In genomic region chr11:118998388-118998717, GRCh38 we compare ENCODE assay signal across 6 cellular contexts. TPM values are rescaled to one million over a fixed set of nuclear protein-coding genes. Genes with fewer than 3 reads are reported as not detected.
A peak's percentile ranks its signal among the peaks of the same experiment; 100 is the strongest.
DNase-seq lines count a peak whose midpoint lies in the region; TF ChIP-seq lines count a peak whose summit lies in the region.

No MANE protein-coding gene starts in this region.

- TF ChIP-seq CTCF in MCF 10A (IDR thresholded peaks at IDR 0.05; ENCODE audit: unreplicated experiment) = no peak

- no peak for DNase-seq in activated naive CD4-positive, alpha-beta T cell (lab: John Stamatoyannopoulos, UW)
- no peak for DNase-seq in MCF 10A (ENCODE audit: unreplicated experiment)
- no peak for DNase-seq in NCI-H345 (lab: John Stamatoyannopoulos, UW)
- DNase-seq in NCI-H446 treated with DMSO at 0.1 percent for 48 hours (lab: John Stamatoyannopoulos, UW) = no peak

- peak overlapping the region; percentile 98 for H3K4me3 Mint-ChIP-seq in activated naive CD4-positive, alpha-beta T cell treated with anti-CD3 and anti-CD28 coated beads, Interleukin-2, amount 50 U/mL, for 24 hours
- peak overlapping the region; percentile 95 for H3K4me3 Mint-ChIP-seq in MCF 10A (ENCODE audit: unreplicated experiment)

- no peaks in the 10 kb centered on the region for H3K27me3 Mint-ChIP-seq in activated naive CD4-positive, alpha-beta T cell treated with anti-CD3 and anti-CD28 coated beads, Interleukin-2, amount 50 U/mL, for 24 hours
- no peaks in the 10 kb centered on the region for H3K27me3 Mint-ChIP-seq in MCF 10A (ENCODE audit: insufficient read depth, unreplicated experiment)

- H3K4me1 ChIP-seq in neuron (ENCODE audit: insufficient read depth, low read length) = peaks cover 17% of the 10 kb centered on the region

- peak overlapping the region; percentile 81 for H3K4me3 ChIP-seq in neuron (ENCODE audit: low read length)

- H3K9me3 ChIP-seq in neuron (ENCODE audit: low read length) = no peaks in the 10 kb centered on the region

- TSS peak; percentile 61 for BruUV-seq in MCF 10A (replicated peaks; lab: Mats Ljungman, UMichigan)

- peak overlapping the region; percentile 48 for H2AFZ ChIP-seq in neuron (ENCODE audit: low read depth, low read length)

- POLR2A ChIA-PET in MCF 10A (lab: Yijun Ruan, JAX) = interaction anchor here (0.6 to 14.9 kb wide), 17 partner anchors 10 to 415 kb away, joined by 3 to 286 read pairs (median 4); partner anchors contain the start of genes CBL, DDX6, RPS25 and TRAPPC4

- peak overlapping the region; percentile 100 for H3K27ac Mint-ChIP-seq in activated naive CD4-positive, alpha-beta T cell treated with anti-CD3 and anti-CD28 coated beads, Interleukin-2, amount 50 U/mL, for 24 hours
- peak overlapping the region; percentile 70 for H3K27ac Mint-ChIP-seq in MCF 10A (ENCODE audit: low read depth, unreplicated experiment)

- peaks cover 12% of the 10 kb centered on the region for H3K36me3 ChIP-seq in neuron (ENCODE audit: insufficient read depth, low read length)

- intact Hi-C loops in MCF 10A (cut with micrococcal nuclease) = no loop called here

- peaks cover 10% of the 10 kb centered on the region for H3K36me3 Mint-ChIP-seq in activated naive CD4-positive, alpha-beta T cell treated with anti-CD3 and anti-CD28 coated beads, Interleukin-2, amount 50 U/mL, for 24 hours
- peaks cover 44% of the 10 kb centered on the region for H3K36me3 Mint-ChIP-seq in MCF 10A (ENCODE audit: insufficient read depth, unreplicated experiment)

- H3K9me3 Mint-ChIP-seq in activated naive CD4-positive, alpha-beta T cell treated with anti-CD3 and anti-CD28 coated beads, Interleukin-2, amount 50 U/mL, for 24 hours = no peaks in the 10 kb centered on the region
- H3K9me3 Mint-ChIP-seq in MCF 10A (ENCODE audit: unreplicated experiment) = no peaks in the 10 kb centered on the region

- CTCF ChIA-PET in MCF 10A (lab: Yijun Ruan, JAX) = interaction anchor here (0.8 to 2.4 kb wide), 4 partner anchors 10 to 68 kb away, joined by 3 to 10 read pairs (median 6); no protein-coding TSS in a partner anchor

- no peaks in the 10 kb centered on the region for H3K27me3 ChIP-seq in neuron (ENCODE audit: insufficient read depth, low read length)

- peaks cover 31% of the 10 kb centered on the region for H3K4me1 Mint-ChIP-seq in activated naive CD4-positive, alpha-beta T cell treated with anti-CD3 and anti-CD28 coated beads, Interleukin-2, amount 50 U/mL, for 24 hours
- peaks cover 5% of the 10 kb centered on the region for H3K4me1 Mint-ChIP-seq in MCF 10A (ENCODE audit: insufficient read depth, unreplicated experiment)

RNA-seq across cellular contexts. Expression of gene CENATAC, which starts 0.4 kb away (rescaled TPM):
- 48.0 and 49.0 TPM in 2 replicates for total RNA-seq in MCF 10A (2022)

RNA-seq across cellular contexts. Expression of gene RPS25, which starts 19.8 kb away (rescaled TPM):
- 1,252 and 1,255 TPM in 2 replicates for total RNA-seq in MCF 10A (2022)

RNA-seq across cellular contexts. Expression of gene TRAPPC4, which starts 20.2 kb away (rescaled TPM):
- 78.6 and 96.5 TPM in 2 replicates for total RNA-seq in MCF 10A (2022)

RNA-seq across cellular contexts. Expression of gene FOXR1, which starts 26.8 kb away (rescaled TPM):
- total RNA-seq in MCF 10A (2022) = not detected in 2 replicates

RNA-seq across cellular contexts. Expression of gene SLC37A4, which starts 32.3 kb away (rescaled TPM):
- total RNA-seq in MCF 10A (2022) = 6.8 and 10.0 TPM in 2 replicates
